ENCODE assay signal across 20 cellular contexts in the genomic region with DNA sequence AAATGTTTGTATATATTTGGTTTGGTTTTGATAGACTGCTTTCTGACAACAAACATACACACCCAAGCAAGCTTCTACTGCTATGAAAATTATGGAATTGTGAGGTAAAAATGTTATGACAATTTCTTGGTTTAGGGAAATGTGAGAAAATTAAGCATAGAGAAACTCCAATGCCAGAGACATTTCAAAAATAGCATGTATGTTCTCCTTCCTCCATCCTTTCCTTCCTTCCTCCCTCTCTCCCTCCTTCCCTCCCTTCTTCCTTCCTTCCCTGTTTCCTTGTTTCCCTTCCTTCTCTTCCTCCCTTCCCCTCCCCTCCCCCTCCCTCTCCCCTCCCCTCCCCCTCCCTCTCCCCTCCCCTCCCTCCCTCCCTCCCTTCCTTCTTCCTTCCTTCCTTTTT. TPM values are rescaled to one million over a fixed set of nuclear protein-coding genes. Genes with fewer than 3 reads are reported as not detected.
A peak's percentile ranks its signal among the peaks of the same experiment; 100 is the strongest.
DNase-seq lines count a peak whose midpoint lies in the region; ATAC-seq, FAIRE-seq and TF ChIP-seq lines count a peak whose summit lies in the region.
"Had no signal": no experiment of that assay in that cellular context is flagged by ENCODE, and none has a peak within 500 bp of the region (broad histone marks: within the 10 kb centered on the region; RNA-seq: fewer than 3 reads in every experiment).

No MANE protein-coding gene starts in this region.

- TF ChIP-seq POLR2A in HepG2 (IDR thresholded peaks at IDR 0.05; ENCODE audit: insufficient read depth in 1 of 2, low read depth in 2 of 2, low read length in 2 of 2): no peak
- TF ChIP-seq POLR2A in right lobe of liver (IDR thresholded peaks at IDR 0.05): no peak

- no peaks in the 10 kb centered on the region for H3K27me3 Mint-ChIP-seq in dendritic cell treated with granulocyte-macrophage colony-stimulating factor and Interleukin-4, amounts not matched to agents 40 ng/mL and 50 ng/mL, for 4 days

- H3K27ac Mint-ChIP-seq in dendritic cell treated with granulocyte-macrophage colony-stimulating factor and Interleukin-4, amounts not matched to agents 40 ng/mL and 50 ng/mL, for 4 days: peak overlapping the region; percentile 28
- H3K27ac Mint-ChIP-seq: CD4-positive, alpha-beta memory T cell had no signal

- no peak for TF ChIP-seq RAD21 in HepG2 (CRISPR knock-in tag; IDR thresholded peaks at IDR 0.05)

- in situ Hi-C loops in HepG2 (cut with HindIII; ENCODE audit: extremely low pct_ligation_motif_present, low pct_unique_long_range_greater_than_20kb): no loop called here

- CTCF ChIA-PET in HepG2 (lab: Yijun Ruan, JAX; ENCODE audit: low intra/inter-chr PET ratio, low total read pairs): no interaction called here

- no peak overlapping the region for H2AFZ ChIP-seq in HepG2 (ENCODE audit: low read length)

- H3K9me3 ChIP-seq in HepG2 (ENCODE audit: low read length): peaks cover 5% of the 10 kb centered on the region; the same call in 1 of the 2 replicates
- H3K9me3 ChIP-seq in right lobe of liver: no peaks in the 10 kb centered on the region
- no peaks in the 10 kb centered on the region for H3K9me3 ChIP-seq in psoas muscle

- no peak overlapping the region for H3K4me2 ChIP-seq in HepG2 (ENCODE audit: low read depth, low read length)

- no peak for FAIRE-seq in HepG2 (lab: Jason Lieb, UNC)
- FAIRE-seq: GM12891, GM18507 had no signal

- BruUV-seq in HepG2 (replicated peaks; lab: Mats Ljungman, UMichigan): no TSS peak

- intact Hi-C loops in HepG2 (cut with micrococcal nuclease; ENCODE audit: unreplicated experiment): no loop called here
- intact Hi-C loops in right lobe of liver (cut with DNase I): no loop called here
- intact Hi-C loops in dendritic cell treated with granulocyte-macrophage colony-stimulating factor and Interleukin-4, amounts not matched to agents 40 ng/mL and 50 ng/mL, for 4 days (cut with micrococcal nuclease): no loop called here
- intact Hi-C loops in psoas muscle (cut with DNase I): loop anchor here in 1 of 2 donors (5.0 to 10.0 kb wide), 2 partner anchors 128 to 441 kb away; no protein-coding TSS in a partner anchor

- H3K4me1 ChIP-seq in HepG2 (ENCODE audit: insufficient read depth, low read length) (no peaks in the 10 kb centered on the region), right lobe of liver (no peaks in the 10 kb centered on the region), psoas muscle (peaks cover 44% of the 10 kb centered on the region)

- DNase-seq in HepG2 (ENCODE audit: low spot score) (no peak), right lobe of liver (no peak), psoas muscle (no peak)
- no peak for DNase-seq in stimulated activated CD8-positive, alpha-beta memory T cell treated with anti-CD3 and anti-CD28 coated beads, Interleukin-4, amount 100 ng/mL, for 48 hours
- DNase-seq: 8988T; C1 segment of cervical spinal cord; Calu3; CD4-positive, alpha-beta memory T cell; COR-L47; DMS53; DMS79 treated with DMSO at 0.1 percent for 48 hours; GF-D8; GOT3; H7 had no signal

- H3K9me3 Mint-ChIP-seq in dendritic cell treated with granulocyte-macrophage colony-stimulating factor and Interleukin-4, amounts not matched to agents 40 ng/mL and 50 ng/mL, for 4 days: peaks cover 9% of the 10 kb centered on the region

- H3K4me3 Mint-ChIP-seq in dendritic cell treated with granulocyte-macrophage colony-stimulating factor and Interleukin-4, amounts not matched to agents 40 ng/mL and 50 ng/mL, for 4 days: no peak overlapping the region
- H3K4me3 Mint-ChIP-seq: CD4-positive, alpha-beta memory T cell had no signal

- no peak for ATAC-seq in HepG2
- no peak for ATAC-seq in right lobe of liver
- ATAC-seq in psoas muscle: no peak
- ATAC-seq in GM18870 (IDR thresholded peaks at IDR 0.05; ENCODE audit: unreplicated experiment): no peak
- ATAC-seq in HG03280 (IDR thresholded peaks at IDR 0.05; ENCODE audit: unreplicated experiment): no peak

- H3K36me3 ChIP-seq in HepG2 (replicated peaks in 1 of 2; ENCODE audit: control insufficient read depth in 1 of 2, insufficient read depth in 2 of 2, low read length in 2 of 2) (no peaks in the 10 kb centered on the region), right lobe of liver (no peaks in the 10 kb centered on the region), psoas muscle (ENCODE audit: insufficient read depth in 1 of 2, low read depth in 1 of 2) (no peaks in the 10 kb centered on the region)

- H3K79me2 ChIP-seq in HepG2 (ENCODE audit: insufficient read depth, low read length): no peaks in the 10 kb centered on the region

- no peaks in the 10 kb centered on the region for H4K20me1 ChIP-seq in HepG2 (ENCODE audit: insufficient read depth, low read length)

- H3K27me3 ChIP-seq in HepG2 (ENCODE audit: control insufficient read depth in 1 of 2, insufficient read depth in 2 of 2, low read length in 2 of 2): no peaks in the 10 kb centered on the region
- no peaks in the 10 kb centered on the region for H3K27me3 ChIP-seq in right lobe of liver
- H3K27me3 ChIP-seq in psoas muscle (ENCODE audit: insufficient read depth in 3 of 3, low read length in 2 of 3): no peaks in the 10 kb centered on the region

- TF ChIP-seq EP300 in HepG2 (IDR thresholded peaks at IDR 0.05; ENCODE audit: low read depth in 2 of 2, low read length in 2 of 2) (no peak), HepG2 (CRISPR knock-in tag; IDR thresholded peaks at IDR 0.05; ENCODE audit: borderline replicate concordance) (no peak)

- H3K36me3 Mint-ChIP-seq in dendritic cell treated with granulocyte-macrophage colony-stimulating factor and Interleukin-4, amounts not matched to agents 40 ng/mL and 50 ng/mL, for 4 days (ENCODE audit: low read depth): peaks cover 6% of the 10 kb centered on the region
- H3K36me3 Mint-ChIP-seq: CD4-positive, alpha-beta memory T cell had no signal

- H3K9ac ChIP-seq in HepG2 (ENCODE audit: insufficient read depth, low read depth, low read length): no peak overlapping the region

- H3K4me3 ChIP-seq in HepG2 (replicated peaks in 1 of 3; ENCODE audit: insufficient read depth in 1 of 3, low read depth in 2 of 3, low read length in 3 of 3) (no peak overlapping the region), right lobe of liver (no peak overlapping the region), psoas muscle (peak overlapping the region; percentile 17)

- POLR2A ChIA-PET in HepG2 (lab: Yijun Ruan, JAX): no interaction called here

- H3K4me1 Mint-ChIP-seq in dendritic cell treated with granulocyte-macrophage colony-stimulating factor and Interleukin-4, amounts not matched to agents 40 ng/mL and 50 ng/mL, for 4 days (ENCODE audit: low read depth): peaks cover 12% of the 10 kb centered on the region
- H3K4me1 Mint-ChIP-seq: CD4-positive, alpha-beta memory T cell had no signal

- TF ChIP-seq CTCF in HepG2 (CRISPR knock-in tag; IDR thresholded peaks at IDR 0.05): no peak
- no peak for TF ChIP-seq CTCF in right lobe of liver (IDR thresholded peaks at IDR 0.05)
- no peak for TF ChIP-seq CTCF in psoas muscle (IDR thresholded peaks at IDR 0.05)

- H3K27ac ChIP-seq in HepG2 (ENCODE audit: extremely low read length, insufficient read depth, low read length) (no peak overlapping the region), right lobe of liver (no peak overlapping the region), psoas muscle (peak overlapping the region; percentile 56)

TF ChIP-seq in HepG2, 621 proteins besides CTCF, POLR2A, EP300 and RAD21 (continues in another document):
- TF ChIP-seq HNRNPK (IDR thresholded peaks at IDR 0.05; ENCODE audit: low read depth, low read length, poor library complexity, severe bottlenecking): peak; percentile 99
- TF ChIP-seq ZNF790 (CRISPR knock-in tag; IDR thresholded peaks at IDR 0.05; ENCODE audit: borderline replicate concordance): no peak
- TF ChIP-seq SKI (IDR thresholded peaks at IDR 0.05; ENCODE audit: partially characterized antibody): no peak
- TF ChIP-seq GABPA (IDR thresholded peaks at IDR 0.05; ENCODE audit: low read depth, low read length): no peak
- no peak for TF ChIP-seq GABPA (CRISPR knock-in tag; IDR thresholded peaks at IDR 0.05; ENCODE audit: low read depth)
- no peak for TF ChIP-seq KDM5B (CRISPR knock-in tag; IDR thresholded peaks at IDR 0.05; ENCODE audit: borderline replicate concordance)
- no peak for TF ChIP-seq ZNF256 (CRISPR knock-in tag; conservative IDR thresholded peaks at IDR 0.05)
- no peak for TF ChIP-seq GLI4 (CRISPR knock-in tag; IDR thresholded peaks at IDR 0.05; ENCODE audit: borderline replicate concordance)
- no peak for TF ChIP-seq SIX1 (CRISPR knock-in tag; IDR thresholded peaks at IDR 0.05; ENCODE audit: borderline replicate concordance)
- TF ChIP-seq SNAPC2 (CRISPR knock-in tag; IDR thresholded peaks at IDR 0.05): no peak
- TF ChIP-seq ZSCAN9 (CRISPR knock-in tag; IDR thresholded peaks at IDR 0.05; ENCODE audit: borderline replicate concordance): no peak
- no peak for TF ChIP-seq SMC3 (IDR thresholded peaks at IDR 0.05; ENCODE audit: low read length)

RNA-seq across cellular contexts. Expression of a gene that starts 14.9 kb away (rescaled TPM):
- total RNA-seq in HepG2 (2016; rRNA removed; fragmentation: Illumina TruSeq; extraction: Trizol) (not detected in 2 replicates), right lobe of liver (1 to 10 TPM in 3 of 6 experiments, under 1 TPM in 3; 0.62 to 2.5 (median 1.0) TPM), psoas muscle (10 to 100 TPM in 2 of 4 donors, 1 to 10 TPM in 2; 7.9 to 17.7 (median 9.9) TPM)
- total RNA-seq in HepG2 (2016; cell fraction: cytosol; rRNA removed; fragmentation: Illumina TruSeq; extraction: Trizol; ENCODE audit: low read depth): not detected in 2 replicates
- not detected in 2 replicates for total RNA-seq in HepG2 (2016; cell fraction: insoluble cytoplasmic fraction; rRNA removed; fragmentation: Illumina TruSeq; extraction: Trizol)
- total RNA-seq in HepG2 (2016; cell fraction: membrane; rRNA removed; fragmentation: Illumina TruSeq; extraction: Trizol): not detected in 2 replicates
- total RNA-seq in HepG2 (2016; cell fraction: nucleus; rRNA removed; fragmentation: Illumina TruSeq; extraction: Trizol): not detected in 2 replicates
- polyA plus RNA-seq in HepG2 (2011; rRNA removed) (not detected in 2 replicates), psoas muscle (1 to 10 TPM in 2 of 3 donors, under 1 TPM in 1; 0.33 to 6.7 (median 2.1) TPM)
- not detected in 2 replicates for polyA plus RNA-seq in HepG2 (2011; cell fraction: cytosol; rRNA removed)
- not detected in 2 replicates for polyA plus RNA-seq in HepG2 (2011; cell fraction: nucleus; rRNA removed)
- polyA plus RNA-seq in HepG2 (2012): not detected in 2 replicates
- not detected in 2 replicates for polyA plus RNA-seq in HepG2 (2016; cell fraction: cytosol; fragmentation: Illumina TruSeq; extraction: Trizol; ENCODE audit: low read depth)
- not detected in 2 replicates for polyA plus RNA-seq in HepG2 (2016; cell fraction: insoluble cytoplasmic fraction; fragmentation: Illumina TruSeq; extraction: Trizol; ENCODE audit: low read depth)
- polyA plus RNA-seq in HepG2 (2016; cell fraction: membrane; fragmentation: Illumina TruSeq; extraction: Trizol; ENCODE audit: low read depth): not detected in 2 replicates
- not detected in 2 replicates for polyA plus RNA-seq in HepG2 (2016; cell fraction: nucleus; fragmentation: Illumina TruSeq; extraction: Trizol; ENCODE audit: insufficient read depth, low read depth)
- 1.2 TPM in 1 of 2 replicates, not detected in the other for polyA minus RNA-seq in HepG2 (2011; rRNA and poly(A)+ RNA removed; ENCODE audit: low replicate concordance)
- polyA minus RNA-seq in HepG2 (2011; cell fraction: cytosol; rRNA and poly(A)+ RNA removed): not detected in 2 replicates
- not detected in 2 replicates for polyA minus RNA-seq in HepG2 (2011; cell fraction: nucleus; rRNA and poly(A)+ RNA removed)
- total RNA-seq: A673; Calu3; CD4-positive, alpha-beta memory T cell had no signal
- polyA plus RNA-seq: CD4-positive, alpha-beta memory T cell had no signal
